Comparison of ENCODE assay signal across 9 cellular contexts in the genomic region with DNA sequence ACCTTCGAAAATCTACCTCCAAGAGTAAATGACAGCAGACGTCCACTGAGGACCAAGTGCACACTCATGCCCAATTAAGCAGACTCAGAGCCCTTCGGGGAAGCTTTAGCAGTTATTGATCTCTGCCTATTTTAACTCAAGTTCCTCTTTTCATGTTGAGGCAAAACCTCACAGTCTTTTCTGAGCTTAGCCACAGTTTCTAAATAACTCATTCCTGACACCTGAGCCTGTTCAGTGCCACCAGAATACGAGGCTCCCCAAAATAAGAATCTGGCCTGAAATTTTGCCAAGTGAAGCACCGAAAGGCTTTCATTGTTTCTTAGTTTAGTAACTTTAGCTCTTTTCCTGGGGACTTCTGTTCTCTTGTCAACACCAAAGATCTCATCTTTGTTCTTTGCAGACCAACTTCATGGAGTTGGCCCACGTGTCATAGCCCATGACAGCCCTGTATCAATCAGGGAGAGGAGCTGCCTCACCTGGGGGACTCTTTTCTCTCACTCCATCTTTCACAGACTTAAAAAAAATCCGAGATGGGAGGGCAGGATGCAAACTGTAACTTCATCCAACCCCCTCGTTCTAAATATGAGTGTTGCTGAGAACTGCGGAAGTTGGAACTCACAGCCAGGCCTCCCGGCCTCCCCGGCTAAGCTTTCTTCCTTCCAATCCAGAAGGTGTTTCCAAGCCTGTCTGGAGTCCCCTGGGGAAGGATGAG. TPM values are rescaled to one million over a fixed set of nuclear protein-coding genes. Genes with fewer than 3 reads are reported as not detected.
DNase-seq lines count a peak whose midpoint lies in the region; ATAC-seq and TF ChIP-seq lines count a peak whose summit lies in the region.
"Had no signal": no experiment of that assay in that cellular context is flagged by ENCODE, and none has a peak within 500 bp of the region (broad histone marks: within the 10 kb centered on the region; RNA-seq: fewer than 3 reads in every experiment).

No MANE protein-coding gene starts in this region.

- BruUV-seq in OCI-LY7 (replicated peaks; lab: Mats Ljungman, UMichigan) = no TSS peak

- H3K36me3 ChIP-seq in OCI-LY7 (ENCODE audit: insufficient read depth, low read length) (peaks cover 37% of the 10 kb centered on the region), lower lobe of right lung (no peaks in the 10 kb centered on the region)

- no peaks in the 10 kb centered on the region for H3K9me2 ChIP-seq in OCI-LY7 (ENCODE audit: insufficient read depth, low read length)

- H3K27ac ChIP-seq in OCI-LY7 (ENCODE audit: low read depth, low read length, poor library complexity, severe bottlenecking) = peak overlapping the region; percentile 98
- peak overlapping the region; percentile 80 for H3K27ac ChIP-seq in lower lobe of right lung
- H3K27ac ChIP-seq: 22Rv1 had no signal

- H3K4me1 Mint-ChIP-seq in HFFc6 (ENCODE audit: low read depth) = peaks cover 6% of the 10 kb centered on the region

- no peak overlapping the region for H2AFZ ChIP-seq in OCI-LY7 (ENCODE audit: low read length)

- H3K4me2 ChIP-seq in OCI-LY7 (ENCODE audit: low read length) = peak overlapping the region; percentile 80

- intact Hi-C loops in OCI-LY7 (cut with micrococcal nuclease; ENCODE audit: unreplicated experiment) (loop anchor here (10.0 kb wide), 1 partner anchor 272 kb away; a partner anchor contains a TSS), lower lobe of right lung (cut with DNase I) (no loop called here)

- peaks cover 100% of the 10 kb centered on the region for H3K4me1 ChIP-seq in OCI-LY7 (ENCODE audit: insufficient read depth, low read length, poor library complexity, severe bottlenecking)
- peaks cover 85% of the 10 kb centered on the region for H3K4me1 ChIP-seq in lower lobe of right lung

- no peaks in the 10 kb centered on the region for H3K36me3 Mint-ChIP-seq in HFFc6 (ENCODE audit: low read depth)

- ATAC-seq in activated CD4-positive, CD25-positive, alpha-beta regulatory T cell treated with anti-CD3 and anti-CD28 coated beads, Interleukin-2, amount 50 U/mL, for 24 hours = peak; percentile 59 to 67
- ATAC-seq in HG02798 (IDR thresholded peaks at IDR 0.05; ENCODE audit: poor library complexity, unreplicated experiment) (peak; percentile 53), lower lobe of right lung (no peak)

- CTCF ChIA-PET in OCI-LY7 (lab: Charles Lee; ENCODE audit: unreplicated experiment) = interaction anchor here (1.0 to 2.3 kb wide), 3 partner anchors 9 to 22 kb away, joined by 3 to 14 read pairs (median 12); a partner anchor contains a TSS

- POLR2A ChIA-PET in OCI-LY7 (lab: Charles Lee) = interaction anchor here (1.3 to 4.7 kb wide), 8 partner anchors 9 to 169 kb away, joined by 5 to 18 read pairs (median 8); a partner anchor contains a TSS

- TF ChIP-seq CTCF in OCI-LY7 (conservative IDR thresholded peaks at IDR 0.05; ENCODE audit: low read length) = no peak
- no peak for TF ChIP-seq CTCF in lower lobe of right lung (IDR thresholded peaks at IDR 0.05)
- TF ChIP-seq CTCF in HFFc6 (IDR thresholded peaks at IDR 0.05) = no peak

- no peaks in the 10 kb centered on the region for H4K20me1 ChIP-seq in OCI-LY7 (ENCODE audit: insufficient read depth, low read length)

- no peak overlapping the region for H3K4me3 Mint-ChIP-seq in HFFc6

- no peaks in the 10 kb centered on the region for H3K27me3 ChIP-seq in lower lobe of right lung (ENCODE audit: low read depth)

- H3K9me3 ChIP-seq in OCI-LY7 (ENCODE audit: low read length) (no peaks in the 10 kb centered on the region), lower lobe of right lung (no peaks in the 10 kb centered on the region)

- peaks cover 34% of the 10 kb centered on the region for H3K27me3 Mint-ChIP-seq in HFFc6 (ENCODE audit: insufficient read depth)

- H3K79me2 ChIP-seq in OCI-LY7 (ENCODE audit: insufficient read depth, low read depth, low read length) = peaks cover 48% of the 10 kb centered on the region; the same call in 1 of the 2 replicates

- H3K9me3 Mint-ChIP-seq in HFFc6 = no peaks in the 10 kb centered on the region

- no peak overlapping the region for H3K27ac Mint-ChIP-seq in HFFc6

- no peak for DNase-seq in activated CD4-positive, CD25-positive, alpha-beta regulatory T cell treated with anti-CD3 and anti-CD28 coated beads, Interleukin-2, amount 50 U/mL, for 72 hours
- DNase-seq in OCI-LY7 (ENCODE audit: low spot score) (peak; percentile 68), lower lobe of right lung (no peak), HFFc6 (no peak), NCI-H2227 treated with DMSO at 0.1 percent for 48 hours (lab: John Stamatoyannopoulos, UW) (no peak), HT-29 (ENCODE audit: low spot score) (no peak)

- peak overlapping the region; percentile 47 for H3K4me3 ChIP-seq in OCI-LY7 (ENCODE audit: low read depth, low read length, poor library complexity, severe bottlenecking)
- no peak overlapping the region for H3K4me3 ChIP-seq in lower lobe of right lung

RNA-seq across cellular contexts. Expression of a gene that starts 22.2 kb away (rescaled TPM):
- total RNA-seq in OCI-LY7 (2014; rRNA removed; shearing (Covaris generic)) = 68.3 and 79.5 TPM in 2 replicates
- total RNA-seq in OCI-LY7 (2022) (92.6 and 109 TPM in 2 replicates), lower lobe of right lung (32.0 TPM)
- total RNA-seq in HFFc6 (2021; fragmentation: NEBNext Ultra II Directional; extraction: Animal tissue kit (Norgen Biotek cat#: 25700)) = under 1 TPM in 5 of 6 experiments, not detected in 1; 0.19 to 0.66 (median 0.43) TPM
- total RNA-seq in HT-29 (2014; rRNA removed; shearing (Covaris generic)) = 26.9 and 28.6 TPM in 2 replicates

RNA-seq across cellular contexts. Expression of a gene that starts 49.9 kb away (rescaled TPM):
- not detected in 2 replicates for total RNA-seq in OCI-LY7 (2014; rRNA removed; shearing (Covaris generic))
- not detected in 2 replicates for total RNA-seq in OCI-LY7 (2022)
- total RNA-seq in lower lobe of right lung = not detected
- total RNA-seq in HFFc6 (2021; fragmentation: NEBNext Ultra II Directional; extraction: Animal tissue kit (Norgen Biotek cat#: 25700)) = not detected
- not detected in 2 replicates for total RNA-seq in HT-29 (2014; rRNA removed; shearing (Covaris generic))

Comparison
In these comparisons a context has a peak if more than half of its experiments do, and no peak if none do; other contexts are left out.
1. ATAC-seq: peak in activated CD4-positive, CD25-positive, alpha-beta regulatory T cell treated with anti-CD3 and anti-CD28 coated beads, Interleukin-2, amount 50 U/mL, for 24 hours (2 of 2) and HG02798 (single experiment); none in lower lobe of right lung (0 of 2).
2. RNA of a gene that starts 22.2 kb away (total RNA-seq): 68.3 to 109 TPM in OCI-LY7, 32.0 TPM in lower lobe of right lung (single experiment) and 26.9 to 28.6 TPM in HT-29; 0.19 to 0.66 TPM in HFFc6; every median in the first group is over 10 times any median in the second.